Comparison of ENCODE assay signal across 13 cellular contexts in the genomic region with DNA sequence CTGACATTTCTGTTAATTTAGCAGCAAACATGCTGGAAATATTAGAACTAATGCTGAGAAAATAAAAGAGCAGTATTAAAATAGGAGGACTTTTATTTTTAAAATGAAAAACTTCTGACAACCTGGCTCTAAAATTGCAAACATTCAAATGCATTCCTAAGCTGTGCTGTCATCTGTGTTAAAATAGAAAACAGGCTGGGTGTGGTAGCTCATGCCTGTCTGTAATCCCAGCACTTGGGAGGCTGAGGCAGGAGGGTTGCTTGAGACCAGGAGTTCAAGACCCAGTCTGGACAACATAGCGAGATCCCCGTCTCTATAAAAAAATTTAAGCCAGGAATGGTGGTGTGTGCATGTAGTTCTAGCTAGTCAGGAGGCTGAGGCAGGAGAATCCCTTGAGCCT. TPM values are rescaled to one million over a fixed set of nuclear protein-coding genes. Genes with fewer than 3 reads are reported as not detected.
DNase-seq lines count a peak whose midpoint lies in the region; TF ChIP-seq lines count a peak whose summit lies in the region.
"Had no signal": no experiment of that assay in that cellular context is flagged by ENCODE, and none has a peak within 500 bp of the region (broad histone marks: within the 10 kb centered on the region; RNA-seq: fewer than 3 reads in every experiment).

No MANE protein-coding gene starts in this region.

- peak; percentile 30 for DNase-seq in A673 (ENCODE audit: low spot score)
- peak; percentile 50 for DNase-seq in HS-5 (ENCODE audit: low read depth)
- DNase-seq in astrocyte of the spinal cord (ENCODE audit: low read depth, low spot score) = peak; percentile 63
- peak; percentile 61 for DNase-seq in islet precursor cell
- no peak for DNase-seq in SIG-M5 (lab: John Stamatoyannopoulos, UW)
- DNase-seq in stimulated activated CD4-positive, alpha-beta T cell treated with anti-CD3 and anti-CD28 coated beads, Interleukin-2, amount 100 ng/mL, for 24 hours = no peak
- no peak for DNase-seq in NCI-H2029 (lab: John Stamatoyannopoulos, UW)
- DNase-seq in COLO668 (lab: John Stamatoyannopoulos, UW; ENCODE audit: unreplicated experiment) = no peak
- DNase-seq: BE2C; NCI-H2029 treated with DMSO at 0.1 percent for 48 hours; stimulated activated CD8-positive, alpha-beta memory T cell treated with anti-CD3 and anti-CD28 coated beads, Interleukin-4, amount 100 ng/mL, for 48 hours had no signal

- H3K27me3 ChIP-seq in A673 (replicated peaks; ENCODE audit: insufficient read depth, low read depth, low read length, poor library complexity) = no peaks in the 10 kb centered on the region
- H3K27me3 ChIP-seq: adrenal gland, BE2C had no signal

- no peaks in the 10 kb centered on the region for H3K9me3 ChIP-seq in A673 (ENCODE audit: low read depth, low read length, poor library complexity, severe bottlenecking)
- H3K9me3 ChIP-seq: adrenal gland, BE2C had no signal

- no peak overlapping the region for H3K27ac ChIP-seq in A673 (ENCODE audit: low read depth, low read length, poor library complexity, severe bottlenecking)
- H3K27ac ChIP-seq: HL-60 had no signal

- no peaks in the 10 kb centered on the region for H3K36me3 ChIP-seq in A673 (ENCODE audit: insufficient read depth, low read length, poor library complexity, severe bottlenecking)
- H3K36me3 ChIP-seq: BE2C had no signal

- no peak for TF ChIP-seq CTCF in A673 (conservative IDR thresholded peaks at IDR 0.05; ENCODE audit: low read depth, low read length)
- no peak for TF ChIP-seq CTCF in astrocyte of the spinal cord (IDR thresholded peaks at IDR 0.05; ENCODE audit: low read depth, low read length)

- in situ Hi-C loops in astrocyte of the spinal cord (cut with HindIII; ENCODE audit: low sequenced_read_pairs) = no loop called here

- no peak overlapping the region for H3K4me3 ChIP-seq in A673 (ENCODE audit: low read depth, low read length, poor library complexity, severe bottlenecking)
- no peak overlapping the region for H3K4me3 ChIP-seq in astrocyte of the spinal cord (ENCODE audit: low read depth, low read length)
- H3K4me3 ChIP-seq: adrenal gland had no signal

- H3K4me1 ChIP-seq in A673 (ENCODE audit: insufficient read depth, low read length, poor library complexity, severe bottlenecking) = peaks cover 3% of the 10 kb centered on the region
- H3K4me1 ChIP-seq: BE2C had no signal

- CTCF ChIA-PET in A673 (lab: Charles Lee) = no interaction called here

- intact Hi-C loops in A673 (cut with micrococcal nuclease; ENCODE audit: unreplicated experiment) = loop anchor here (10.0 kb wide), 1 partner anchor 291 kb away; no protein-coding TSS in a partner anchor

- no TSS peak for BruUV-seq in A673 (replicated peaks; lab: Mats Ljungman, UMichigan)

- POLR2A ChIA-PET in A673 (lab: Charles Lee; ENCODE audit: low non-redundant PET) = no interaction called here

RNA-seq across cellular contexts. Expression of gene MIGA1, which starts 44.6 kb away (rescaled TPM):
- 13.8 and 14.1 TPM in 2 replicates for total RNA-seq in A673 (2021)

Comparison
In these comparisons a context has a peak if more than half of its experiments do, and no peak if none do; other contexts are left out.
1. DNase-seq: peak in A673 (single experiment), HS-5 (single experiment), astrocyte of the spinal cord (single experiment) and islet precursor cell (single experiment); none in SIG-M5 (single experiment), stimulated activated CD4-positive, alpha-beta T cell treated with anti-CD3 and anti-CD28 coated beads, Interleukin-2, amount 100 ng/mL, for 24 hours (0 of 2), NCI-H2029 (single experiment) and COLO668 (single experiment).